Comparison of ENCODE assay signal across 2 cellular contexts in the genomic region with DNA sequence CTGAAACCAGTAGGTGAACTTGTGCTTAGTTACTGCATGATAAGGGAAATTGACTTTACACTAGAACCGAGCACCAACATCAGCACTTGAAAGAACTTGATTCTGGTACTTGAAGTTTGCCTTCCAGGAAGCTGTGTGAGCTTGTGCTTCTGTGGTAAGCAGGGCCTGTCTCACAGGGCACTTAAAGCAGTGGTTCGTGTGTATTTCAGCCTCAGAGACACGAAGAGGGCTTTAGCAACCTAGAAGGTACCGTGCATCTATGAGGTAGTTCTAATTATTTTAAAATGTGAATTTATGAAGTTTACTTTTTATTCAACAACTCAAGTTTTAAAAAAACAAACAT. TPM values are rescaled to one million over a fixed set of nuclear protein-coding genes. Genes with fewer than 3 reads are reported as not detected.
"Had no signal": no experiment of that assay in that cellular context is flagged by ENCODE, and none has a peak within 500 bp of the region (broad histone marks: within the 10 kb centered on the region; RNA-seq: fewer than 3 reads in every experiment).

No MANE protein-coding gene starts in this region.

RNA-seq across cellular contexts. Expression of a gene that starts 56.2 kb away (rescaled TPM):
- total RNA-seq: M059J, NCI-H460 had no signal
